Comparison of ENCODE assay signal across 19 cellular contexts in the genomic region with DNA sequence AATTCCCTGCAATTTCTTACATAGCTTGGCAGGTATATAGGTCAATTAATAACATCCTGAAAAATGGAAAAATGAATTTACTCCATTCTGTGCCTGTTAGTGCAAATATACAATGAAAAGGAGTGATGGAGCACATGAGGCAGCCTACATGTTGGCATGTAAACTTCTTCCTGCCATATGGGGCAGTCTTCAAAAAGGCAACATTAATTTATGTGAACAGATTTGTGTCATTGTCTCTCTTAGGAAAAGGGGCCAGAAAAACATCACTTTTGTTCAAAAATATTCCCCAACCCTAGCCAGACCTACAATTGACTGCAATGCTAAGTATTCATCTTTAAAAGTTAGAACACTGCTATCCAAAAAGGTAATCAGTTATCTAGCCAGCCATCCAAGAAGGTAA.
DNase-seq lines count a peak whose midpoint lies in the region; TF ChIP-seq lines count a peak whose summit lies in the region.
"Had no signal": no experiment of that assay in that cellular context is flagged by ENCODE, and none has a peak within 500 bp of the region (broad histone marks: within the 10 kb centered on the region; RNA-seq: fewer than 3 reads in every experiment).

No MANE protein-coding gene starts in this region.

- H3K9me3 Mint-ChIP-seq in neural crest cell, result peaks cover 16% of the 10 kb centered on the region

- H3K9me3 ChIP-seq in tibial nerve, result no peaks in the 10 kb centered on the region
- H3K9me3 ChIP-seq: A549, Caco-2 had no signal

- H3K36me3 Mint-ChIP-seq in neural crest cell (ENCODE audit: low read depth), result peaks cover 11% of the 10 kb centered on the region
- H3K36me3 Mint-ChIP-seq: CD8-positive, alpha-beta T cell had no signal

- TF ChIP-seq EP300 in tibial nerve (IDR thresholded peaks at IDR 0.05), result no peak

- TF ChIP-seq POLR2A in tibial nerve (IDR thresholded peaks at IDR 0.05), result no peak

- no peaks in the 10 kb centered on the region for H3K36me3 ChIP-seq in tibial nerve
- H3K36me3 ChIP-seq: BLaER1 treated with 17β-estradiol and CSF1 and Interleukin-3, amounts not matched to agents 10 nM and 100 nM had no signal

- H3K4me1 Mint-ChIP-seq in neural crest cell, result no peaks in the 10 kb centered on the region
- H3K4me1 Mint-ChIP-seq: B cell had no signal

- no peak overlapping the region for H3K4me3 ChIP-seq in tibial nerve
- H3K4me3 ChIP-seq: A549; BLaER1 treated with 17β-estradiol and CSF1 and Interleukin-3, amounts not matched to agents 10 nM and 100 nM; GM12878 had no signal

- no peaks in the 10 kb centered on the region for H3K27me3 Mint-ChIP-seq in neural crest cell (ENCODE audit: low read depth)

- H3K27me3 ChIP-seq in tibial nerve, result no peaks in the 10 kb centered on the region
- H3K27me3 ChIP-seq: BLaER1 treated with 17β-estradiol and CSF1 and Interleukin-3, amounts not matched to agents 10 nM and 100 nM had no signal

- H3K4me3 Mint-ChIP-seq in neural crest cell, result no peak overlapping the region
- H3K4me3 Mint-ChIP-seq: B cell; CD4-positive, alpha-beta T cell; CD8-positive, alpha-beta T cell had no signal

- no peaks in the 10 kb centered on the region for H3K4me1 ChIP-seq in tibial nerve
- H3K4me1 ChIP-seq: A549, Caco-2 had no signal

- H3K27ac Mint-ChIP-seq in neural crest cell (ENCODE audit: unreplicated experiment), result peak overlapping the region; percentile 32
- H3K27ac Mint-ChIP-seq: B cell; CD4-positive, alpha-beta T cell; CD8-positive, alpha-beta T cell had no signal

- H3K27ac ChIP-seq in tibial nerve, result no peak overlapping the region
- H3K27ac ChIP-seq: 22Rv1; A549; BLaER1 treated with 17β-estradiol and CSF1 and Interleukin-3, amounts not matched to agents 10 nM and 100 nM; C4-2B had no signal

- in situ Hi-C loops in GM13977 (cut with MboI; ENCODE audit: low pct_unique_long_range_greater_than_20kb, low sequenced_read_pairs, unreplicated experiment), result no loop called here

- DNase-seq in NCI-H1694 treated with DMSO at 0.1 percent for 48 hours (lab: John Stamatoyannopoulos, UW), result peak; percentile 1
- no peak for DNase-seq in NCI-H1694 (lab: John Stamatoyannopoulos, UW)
- peak; percentile 70 for DNase-seq in cerebellar cortex (ENCODE audit: low spot score)
- DNase-seq in neural crest cell (ENCODE audit: low read depth, low spot score), result no peak
- no peak for DNase-seq in GM13977 (ENCODE audit: low spot score)
- DNase-seq in tibial nerve (ENCODE audit: low spot score in 2 of 2), result no peak
- DNase-seq: AML-193; Caco-2; Calu3; CD4-positive, alpha-beta T cell; CD8-positive, alpha-beta T cell; DMS79 treated with DMSO at 0.1 percent for 48 hours; GDM1 had no signal

- TF ChIP-seq CTCF in neural crest cell (conservative IDR thresholded peaks at IDR 0.05), result no peak
- no peak for TF ChIP-seq CTCF in GM13977 (IDR thresholded peaks at IDR 0.05; ENCODE audit: extremely low read depth, insufficient read depth, missing control alignments)
- TF ChIP-seq CTCF in tibial nerve (IDR thresholded peaks at IDR 0.05), result no peak

Comparison
In these comparisons a context has a peak if more than half of its experiments do, and no peak if none do; other contexts are left out.
1. DNase-seq: peak in NCI-H1694 treated with DMSO at 0.1 percent for 48 hours (single experiment) and cerebellar cortex (single experiment); none in NCI-H1694 (single experiment), neural crest cell (single experiment), GM13977 (single experiment) and tibial nerve (0 of 2).